29 cellular contexts compared by ENCODE assay signal in the genomic region with DNA sequence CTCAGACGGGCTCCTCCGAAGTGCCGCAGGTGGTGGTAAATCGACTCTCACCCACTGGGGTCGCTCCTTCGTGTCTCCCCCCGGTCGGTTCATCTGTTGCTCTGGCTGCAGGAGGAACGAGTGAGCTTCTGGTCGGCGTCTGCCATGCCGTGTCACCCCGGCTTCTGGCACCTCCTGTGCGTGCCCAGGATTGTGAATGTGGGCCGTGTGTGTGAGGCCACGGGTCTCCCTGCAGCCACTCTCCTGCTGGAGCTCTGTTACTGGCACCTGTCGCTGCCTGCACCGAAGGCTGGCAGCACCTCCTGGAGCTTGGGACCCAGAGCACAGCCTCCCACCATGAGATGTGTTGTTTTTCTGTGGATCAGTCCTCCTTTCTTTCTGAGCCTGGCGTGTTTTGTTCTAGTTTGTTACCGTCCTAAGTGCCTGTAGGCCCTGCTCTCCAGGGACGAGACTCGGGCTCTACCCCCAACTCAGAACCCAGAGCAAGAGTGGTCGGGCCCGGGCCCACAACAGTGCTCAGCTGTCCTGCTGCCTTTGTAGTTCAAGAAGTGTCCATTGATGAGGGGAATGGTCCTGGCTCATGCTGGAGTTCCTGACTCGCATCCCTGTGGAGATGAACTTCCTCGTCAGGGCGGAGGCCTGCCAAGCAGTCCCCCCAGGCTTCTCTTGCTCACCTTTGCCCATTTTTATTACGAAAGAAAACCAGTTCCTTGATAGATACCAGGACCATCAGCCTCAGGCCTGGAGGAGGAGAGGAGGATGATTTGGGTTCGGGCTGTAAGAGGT.
A peak's percentile ranks its signal among the peaks of the same experiment; 100 is the strongest.
DNase-seq lines count a peak whose midpoint lies in the region; ATAC-seq and TF ChIP-seq lines count a peak whose summit lies in the region.
"Had no signal": no experiment of that assay in that cellular context is flagged by ENCODE, and none has a peak within 500 bp of the region (broad histone marks: within the 10 kb centered on the region; RNA-seq: fewer than 3 reads in every experiment).

No MANE protein-coding gene starts in this region.

- H3K9me3 ChIP-seq in breast epithelium: no peaks in the 10 kb centered on the region
- H3K9me3 ChIP-seq in IMR-90 (ENCODE audit: control insufficient read depth, insufficient read depth, low read length): no peaks in the 10 kb centered on the region
- no peaks in the 10 kb centered on the region for H3K9me3 ChIP-seq in upper lobe of left lung
- H3K9me3 ChIP-seq: heart left ventricle, tibial artery had no signal

- H3K36me3 Mint-ChIP-seq in MCF 10A (ENCODE audit: insufficient read depth, unreplicated experiment) (peaks cover 98% of the 10 kb centered on the region), immature natural killer cell (peaks cover 22 to 51% (median 37%) of the 10 kb centered on the region in 3 donors)

- peak overlapping the region; percentile 59 for H4K91ac ChIP-seq in IMR-90 (ENCODE audit: insufficient read depth, low read depth, low read length)

- no peak overlapping the region for H3K4me2 ChIP-seq in IMR-90 (ENCODE audit: low read depth, low read length)

- H3K36me3 ChIP-seq in breast epithelium (no peaks in the 10 kb centered on the region), IMR-90 (ENCODE audit: control insufficient read depth, insufficient read depth, low read length) (peaks cover 68% of the 10 kb centered on the region), upper lobe of left lung (peaks cover 15 to 96% (median 71%) of the 10 kb centered on the region in 4 donors)

- H3K27ac Mint-ChIP-seq in MCF 10A (ENCODE audit: low read depth, unreplicated experiment): peak overlapping the region; percentile 51
- H3K27ac Mint-ChIP-seq in immature natural killer cell: peak overlapping the region; percentile 30 to 85 (median 80)
- H3K27ac Mint-ChIP-seq: activated naive CD8-positive, alpha-beta T cell treated with anti-CD3 and anti-CD28 coated beads for 36 hours had no signal

- peaks cover 56% of the 10 kb centered on the region for H4K20me1 ChIP-seq in IMR-90 (ENCODE audit: insufficient read depth, low read length)

- POLR2A ChIA-PET in MCF 10A (lab: Yijun Ruan, JAX) (interaction anchor here (1.1 to 1.2 kb wide), 2 partner anchors 18 to 44 kb away, joined by 4 to 5 read pairs; no protein-coding TSS in a partner anchor), IMR-90 (lab: Charles Lee; ENCODE audit: unreplicated experiment) (interaction anchor here (0.6 kb wide), 1 partner anchor 14 kb away, joined by 3 read pairs; no protein-coding TSS in a partner anchor)

- H3K27me3 Mint-ChIP-seq in MCF 10A (ENCODE audit: insufficient read depth, unreplicated experiment): no peaks in the 10 kb centered on the region
- peaks cover 5 to 11% (median 6%) of the 10 kb centered on the region in 3 donors for H3K27me3 Mint-ChIP-seq in immature natural killer cell (ENCODE audit: low read depth in 3 of 3)
- H3K27me3 Mint-ChIP-seq: activated CD4-positive, alpha-beta memory T cell treated with anti-CD3 and anti-CD28 coated beads, Interleukin-2, amount 10 ng/mL, durations not matched to agents 7 days and 5 days; activated naive CD8-positive, alpha-beta T cell treated with anti-CD3 and anti-CD28 coated beads for 36 hours; effector memory CD8-positive, alpha-beta T cell; memory B cell had no signal

- H3K23ac ChIP-seq in IMR-90 (ENCODE audit: low read depth, low read length): no peak overlapping the region

- peak overlapping the region; percentile 45; the same call in 1 of the 2 replicates for H3K4ac ChIP-seq in IMR-90 (ENCODE audit: low read depth, low read length)

- BruUV-seq in MCF 10A (replicated peaks; lab: Mats Ljungman, UMichigan) (no TSS peak), IMR-90 (replicated peaks; lab: Mats Ljungman, UMichigan) (no TSS peak)

- H3K4me3 ChIP-seq in breast epithelium: no peak overlapping the region
- no peak overlapping the region for H3K4me3 ChIP-seq in IMR-90 (ENCODE audit: insufficient read depth, low read depth, low read length)
- H3K4me3 ChIP-seq in upper lobe of left lung: no peak overlapping the region
- H3K4me3 ChIP-seq: cardiac muscle cell, coronary artery, heart left ventricle, tibial artery had no signal

- H2BK120ac ChIP-seq in IMR-90 (ENCODE audit: low read depth, low read length): peak overlapping the region; percentile 23; the same call in 1 of the 2 replicates

- CTCF ChIA-PET in MCF 10A (lab: Yijun Ruan, JAX): interaction anchor here (1.0 to 3.7 kb wide), 3 partner anchors 9 to 32 kb away, joined by 3 to 15 read pairs (median 4); no protein-coding TSS in a partner anchor
- CTCF ChIA-PET in IMR-90 (lab: Yijun Ruan, JAX): interaction anchor here (0.5 to 0.7 kb wide), 2 partner anchors 54 to 773 kb away, joined by 3 to 4 read pairs; no protein-coding TSS in a partner anchor

- no peak overlapping the region for H3K9ac ChIP-seq in IMR-90 (ENCODE audit: low read depth, low read length)

- H3K4me3 Mint-ChIP-seq in MCF 10A (ENCODE audit: unreplicated experiment) (no peak overlapping the region), immature natural killer cell (peak overlapping the region in 2 of 5 donors; percentile 7 to 8)
- H3K4me3 Mint-ChIP-seq: activated CD4-positive, alpha-beta memory T cell treated with anti-CD3 and anti-CD28 coated beads, Interleukin-2, amount 10 ng/mL, durations not matched to agents 7 days and 5 days; activated naive CD8-positive, alpha-beta T cell treated with anti-CD3 and anti-CD28 coated beads for 36 hours; memory B cell had no signal

- dilution Hi-C loops in IMR-90 (cut with HindIII; ENCODE audit: low sequenced_read_pairs, unreplicated experiment): no loop called here

- no peak for TF ChIP-seq EP300 in upper lobe of left lung (IDR thresholded peaks at IDR 0.05)

- H4K8ac ChIP-seq in IMR-90 (ENCODE audit: low read depth in 2 of 2, low read length in 2 of 2): no peak overlapping the region; a peak in 1 of 4 replicates

- TF ChIP-seq CTCF in MCF 10A (IDR thresholded peaks at IDR 0.05; ENCODE audit: unreplicated experiment): no peak
- TF ChIP-seq CTCF in breast epithelium (IDR thresholded peaks at IDR 0.05): no peak
- no peak for TF ChIP-seq CTCF in IMR-90 (conservative IDR thresholded peaks at IDR 0.05; ENCODE audit: low read depth, low read length)
- no peak for TF ChIP-seq CTCF in upper lobe of left lung (IDR thresholded peaks at IDR 0.05)

- peak overlapping the region; percentile 77 for H2AK9ac ChIP-seq in IMR-90 (replicated peaks; ENCODE audit: low read depth, low read length, poor library complexity)

- TF ChIP-seq POLR2A in breast epithelium (IDR thresholded peaks at IDR 0.05): no peak
- TF ChIP-seq POLR2A in IMR-90 (IDR thresholded peaks at IDR 0.05; ENCODE audit: low read depth, low read length): no peak
- no peak for TF ChIP-seq POLR2A in upper lobe of left lung (IDR thresholded peaks at IDR 0.05)

- H3K27ac ChIP-seq in breast epithelium (no peak overlapping the region), IMR-90 (ENCODE audit: insufficient read depth, low read length) (peak overlapping the region; percentile 76; the same call in 1 of the 2 replicates), upper lobe of left lung (peak overlapping the region in 3 of 4 donors; percentile 12 to 43 (median 37))
- H3K27ac ChIP-seq: cardiac muscle cell, heart left ventricle, tibial artery had no signal

- H3K27me3 ChIP-seq in breast epithelium: no peaks in the 10 kb centered on the region
- H3K27me3 ChIP-seq in IMR-90 (ENCODE audit: control insufficient read depth, insufficient read depth, low read length): no peaks in the 10 kb centered on the region
- no peaks in the 10 kb centered on the region for H3K27me3 ChIP-seq in upper lobe of left lung
- H3K27me3 ChIP-seq: cardiac muscle cell, heart left ventricle, tibial artery had no signal

- H3K56ac ChIP-seq in IMR-90 (ENCODE audit: extremely low read depth, insufficient read depth, low read length): no peak overlapping the region; the same call in 1 of the 2 replicates

- H3K4me1 Mint-ChIP-seq in MCF 10A (ENCODE audit: insufficient read depth, unreplicated experiment) (peaks cover 7% of the 10 kb centered on the region), immature natural killer cell (peaks cover 83 to 97% of the 10 kb centered on the region in 2 donors)

- H2BK15ac ChIP-seq in IMR-90 (ENCODE audit: low read depth, low read length): no peak overlapping the region

- no peak overlapping the region; the same call in 1 of the 2 replicates for H2BK20ac ChIP-seq in IMR-90 (ENCODE audit: low read depth, low read length)

- peak overlapping the region; percentile 4; the same call in 1 of the 2 replicates for H3K18ac ChIP-seq in IMR-90 (ENCODE audit: low read depth, low read length)

- WGBS in IMR-90 (ENCODE audit: extremely low coverage in 2 of 2, insufficient read length in 1 of 2), 2 experiments: 89% methylated on average over 14 of the region's 29 CpGs; no CpG with 5 or more reads in 1 of the 2 experiments
- 75 to 83% methylated on average over 27 to 28 of the region's 29 CpGs for WGBS in upper lobe of left lung, 2 donors

- intact Hi-C loops in MCF 10A (cut with micrococcal nuclease) (no loop called here), breast epithelium (cut with DNase I; ENCODE audit: low total_unique reads) (loop anchor here (10.0 kb wide), 1 partner anchor 59 kb away; no protein-coding TSS in a partner anchor), IMR-90 (cut with micrococcal nuclease) (no loop called here)

- H3K79me1 ChIP-seq in IMR-90 (ENCODE audit: low read depth in 1 of 2, low read length in 2 of 2): peaks cover 56 to 86% of the 10 kb centered on the region in 2 experiments

- H2AFZ ChIP-seq in IMR-90 (replicated peaks; ENCODE audit: low read length, poor library complexity): no peak overlapping the region

- no peak overlapping the region for H3K14ac ChIP-seq in IMR-90 (replicated peaks; ENCODE audit: low read depth, low read length)

- no peak for TF ChIP-seq RAD21 in IMR-90 (IDR thresholded peaks at IDR 0.05; ENCODE audit: low read length)

- peaks cover 0 to 7% of the 10 kb centered on the region in 2 donors for H3K4me1 ChIP-seq in breast epithelium
- H3K4me1 ChIP-seq in IMR-90 (ENCODE audit: control insufficient read depth, insufficient read depth, low read length): peaks cover 18% of the 10 kb centered on the region
- H3K4me1 ChIP-seq in upper lobe of left lung: peaks cover 27 to 59% (median 35%) of the 10 kb centered on the region in 4 donors

- H2AK5ac ChIP-seq in IMR-90 (ENCODE audit: low read depth, low read length): peak overlapping the region; percentile 72; the same call in 1 of the 2 replicates

- H4K5ac ChIP-seq in IMR-90 (ENCODE audit: low read depth, low read length): no peak overlapping the region

- no peaks in the 10 kb centered on the region for H3K9me3 Mint-ChIP-seq in MCF 10A (ENCODE audit: unreplicated experiment)
- no peaks in the 10 kb centered on the region for H3K9me3 Mint-ChIP-seq in immature natural killer cell
- H3K9me3 Mint-ChIP-seq: activated CD4-positive, alpha-beta memory T cell treated with anti-CD3 and anti-CD28 coated beads, Interleukin-2, amount 10 ng/mL, durations not matched to agents 7 days and 5 days; activated naive CD8-positive, alpha-beta T cell treated with anti-CD3 and anti-CD28 coated beads for 36 hours; effector memory CD8-positive, alpha-beta T cell; memory B cell had no signal

- no peak overlapping the region for H2BK5ac ChIP-seq in IMR-90 (ENCODE audit: low read depth, low read length, poor library complexity, severe bottlenecking)

- peaks cover 30% of the 10 kb centered on the region for H3K9me1 ChIP-seq in IMR-90 (ENCODE audit: insufficient read depth, low read length)

- ATAC-seq in IMR-90 (ENCODE audit: low read depth) (no peak), upper lobe of left lung (ENCODE audit: low FRiP score in 2 of 2) (no peak), GM18868 (IDR thresholded peaks at IDR 0.05; ENCODE audit: unreplicated experiment) (no peak), HG02623 (IDR thresholded peaks at IDR 0.05; ENCODE audit: unreplicated experiment) (no peak)
- ATAC-seq: effector memory CD8-positive, alpha-beta T cell; HCT116; heart left ventricle had no signal

- DNase-seq in MCF 10A (ENCODE audit: unreplicated experiment) (no peak), breast epithelium (ENCODE audit: low spot score in 2 of 2) (no peak), IMR-90 (no peak), immature natural killer cell (no peak), upper lobe of left lung (no peak)
- DNase-seq: activated CD4-positive, alpha-beta memory T cell treated with anti-CD3 and anti-CD28 coated beads, Interleukin-2, amount 10 ng/mL, durations not matched to agents 7 days and 5 days; activated CD4-positive, CD25-positive, alpha-beta regulatory T cell; activated naive CD8-positive, alpha-beta T cell treated with anti-CD3 and anti-CD28 coated beads for 36 hours; aorta; effector memory CD8-positive, alpha-beta T cell; foreskin fibroblast; heart left ventricle; Karpas-422; kidney glomerular epithelial cell; MV-4-11; NCI-H1436 treated with DMSO at 0.1 percent for 48 hours; NCI-H2107; NCI-H446; NCI-H774; nucleus accumbens; stimulated activated CD8-positive, alpha-beta memory T cell treated with anti-CD3 and anti-CD28 coated beads, Interleukin-4, amount 100 ng/mL, for 48 hours; T-helper 1 cell; tibial artery had no signal

- in situ Hi-C loops in IMR-90 (cut with MboI; ENCODE audit: low sequenced_read_pairs): no loop called here

Comparison
In these comparisons a context has a peak if more than half of its experiments do, and no peak if none do; other contexts are left out.
1. H3K27ac ChIP-seq: peak in IMR-90 (single experiment) and upper lobe of left lung (3 of 4); none in breast epithelium (0 of 2).